8 cellular contexts compared by ENCODE assay signal in genomic region chr15:51828621-51829359, GRCh38. TPM values are rescaled to one million over a fixed set of nuclear protein-coding genes. Genes with fewer than 3 reads are reported as not detected.
DNase-seq lines count a peak whose midpoint lies in the region; ATAC-seq and TF ChIP-seq lines count a peak whose summit lies in the region.

No MANE protein-coding gene starts in this region.

- H3K36me3 ChIP-seq in PC-9 (ENCODE audit: low read depth): no peaks in the 10 kb centered on the region; the same call in 1 of the 2 replicates
- no peaks in the 10 kb centered on the region for H3K36me3 ChIP-seq in trophoblast cell (ENCODE audit: control insufficient read depth in 1 of 2, insufficient read depth in 2 of 2, low read length in 2 of 2)
- H3K36me3 ChIP-seq in brain microvascular endothelial cell (replicated peaks): no peaks in the 10 kb centered on the region

- peak overlapping the region; percentile 77 for H3K27ac Mint-ChIP-seq in endothelial cell (ENCODE audit: unreplicated experiment)

- H2AK5ac ChIP-seq in trophoblast cell (ENCODE audit: low read length): no peak overlapping the region

- H3K79me2 ChIP-seq in PC-9 (ENCODE audit: low read depth): peaks cover 43% of the 10 kb centered on the region
- peaks cover 10% of the 10 kb centered on the region for H3K79me2 ChIP-seq in trophoblast cell (ENCODE audit: control insufficient read depth, insufficient read depth, low read length, poor library complexity)

- intact Hi-C loops in PC-9 (cut with micrococcal nuclease; ENCODE audit: unreplicated experiment): loop anchor here (1.0 kb wide), 4 partner anchors 18 to 79 kb away; no protein-coding TSS in a partner anchor

- peak overlapping the region; percentile 71 for H3K4me3 ChIP-seq in PC-9
- H3K4me3 ChIP-seq in trophoblast cell (ENCODE audit: low read depth, low read length): no peak overlapping the region
- H3K4me3 ChIP-seq in brain microvascular endothelial cell (ENCODE audit: low read depth, low read length): no peak overlapping the region

- H3K9me3 ChIP-seq in PC-9 (ENCODE audit: insufficient read depth, low read depth) (no peaks in the 10 kb centered on the region), trophoblast cell (ENCODE audit: insufficient read depth, low read depth, low read length) (no peaks in the 10 kb centered on the region)

- ATAC-seq in HG03135 (IDR thresholded peaks at IDR 0.05; ENCODE audit: unreplicated experiment): no peak

- no peak overlapping the region for H4K12ac ChIP-seq in trophoblast cell (ENCODE audit: low read depth, low read length)

- DNase-seq in GM13976 (ENCODE audit: low spot score) (peak; percentile 15), PC-9 (peak; percentile 79 to 86), endothelial cell (ENCODE audit: low spot score) (no peak), trophoblast cell (peak; percentile 83 to 96), brain microvascular endothelial cell (no peak), NCI-H146 treated with DMSO at 0.1 percent for 48 hours (lab: John Stamatoyannopoulos, UW; ENCODE audit: unreplicated experiment) (no peak)
- no peak for DNase-seq in activated CD4-positive, CD25-positive, alpha-beta regulatory T cell treated with anti-CD3 and anti-CD28 coated beads, Interleukin-2, amount 50 U/mL, for 72 hours

- H4K8ac ChIP-seq in trophoblast cell (ENCODE audit: low read depth, low read length): no peak overlapping the region

- no CpG with 5 or more reads among the region's 9 CpGs for WGBS in trophoblast cell (ENCODE audit: extremely low coverage, insufficient coverage, insufficient read length)

- H3K14ac ChIP-seq in trophoblast cell (ENCODE audit: low read length): no peak overlapping the region

- no peaks in the 10 kb centered on the region for H3K36me3 Mint-ChIP-seq in endothelial cell (ENCODE audit: low read depth, unreplicated experiment)

- CTCF ChIA-PET in PC-9 (lab: Charles Lee): interaction anchor here (0.6 to 1.6 kb wide), 2 partner anchors 42 to 52 kb away, joined by 4 to 5 read pairs; no protein-coding TSS in a partner anchor

- H2AFZ ChIP-seq in PC-9 (peak overlapping the region; percentile 79), trophoblast cell (ENCODE audit: insufficient read depth, low read length, poor library complexity) (no peak overlapping the region)

- H3K4me1 Mint-ChIP-seq in endothelial cell (ENCODE audit: unreplicated experiment): peaks cover 18% of the 10 kb centered on the region

- H3K4me3 Mint-ChIP-seq in endothelial cell (ENCODE audit: unreplicated experiment): peak overlapping the region; percentile 93

- no peaks in the 10 kb centered on the region for H3K9me3 Mint-ChIP-seq in endothelial cell (ENCODE audit: unreplicated experiment)

- H3K9me2 ChIP-seq in PC-9 (ENCODE audit: insufficient read depth): no peaks in the 10 kb centered on the region

- no peak overlapping the region for H2BK12ac ChIP-seq in trophoblast cell (ENCODE audit: low read length)

- no peak overlapping the region for H4K91ac ChIP-seq in trophoblast cell (ENCODE audit: low read depth, low read length)

- no peak overlapping the region for H3K18ac ChIP-seq in trophoblast cell (ENCODE audit: low read length)

- H3K79me1 ChIP-seq in trophoblast cell (ENCODE audit: low read length): peaks cover 8% of the 10 kb centered on the region

- peaks cover 11% of the 10 kb centered on the region for H4K20me1 ChIP-seq in PC-9 (ENCODE audit: insufficient read depth)

- BruUV-seq in PC-9 (replicated peaks; lab: Mats Ljungman, UMichigan): no TSS peak

- H3K27me3 ChIP-seq in PC-9 (ENCODE audit: insufficient read depth, low read depth) (no peaks in the 10 kb centered on the region), trophoblast cell (ENCODE audit: insufficient read depth, low read length) (no peaks in the 10 kb centered on the region), brain microvascular endothelial cell (replicated peaks) (no peaks in the 10 kb centered on the region)

- POLR2A ChIA-PET in PC-9 (lab: Charles Lee; ENCODE audit: unreplicated experiment): interaction anchor here (0.6 to 1.9 kb wide), 8 partner anchors 18 to 772 kb away, joined by 3 to 23 read pairs (median 6); no protein-coding TSS in a partner anchor

- H3K4me2 ChIP-seq in PC-9 (peak overlapping the region; percentile 95), trophoblast cell (ENCODE audit: low read length) (peak overlapping the region; percentile 21)

- H2BK120ac ChIP-seq in trophoblast cell (ENCODE audit: insufficient read depth, low read length, poor library complexity): no peak overlapping the region

- in situ Hi-C loops in GM13976 (cut with MboI; ENCODE audit: low sequenced_read_pairs, unreplicated experiment) (no loop called here), brain microvascular endothelial cell (cut with HindIII; ENCODE audit: low pct_ligation_motif_present, low sequenced_read_pairs) (no loop called here)

- H3K4me1 ChIP-seq in PC-9 (replicated peaks; ENCODE audit: insufficient read depth): peaks cover 62% of the 10 kb centered on the region
- H3K4me1 ChIP-seq in trophoblast cell (ENCODE audit: control insufficient read depth in 1 of 2, insufficient read depth in 2 of 2, low read length in 2 of 2): peaks cover 0 to 6% of the 10 kb centered on the region in 2 experiments

- peaks cover 15% of the 10 kb centered on the region for H3F3A ChIP-seq in PC-9 (ENCODE audit: insufficient read depth, low read depth)

- H3K27me3 Mint-ChIP-seq in endothelial cell (ENCODE audit: unreplicated experiment): peaks cover 12% of the 10 kb centered on the region

- H2BK5ac ChIP-seq in trophoblast cell (ENCODE audit: low read depth, low read length, poor library complexity): no peak overlapping the region

- no peak overlapping the region for H3K23ac ChIP-seq in trophoblast cell (ENCODE audit: low read length)

- peak overlapping the region; percentile 97 for H3K27ac ChIP-seq in PC-9
- peak overlapping the region; percentile 42 for H3K27ac ChIP-seq in trophoblast cell (ENCODE audit: low read depth, low read length)
- no peak overlapping the region for H3K27ac ChIP-seq in brain microvascular endothelial cell

- TF ChIP-seq CTCF in GM13976 (IDR thresholded peaks at IDR 0.05; ENCODE audit: borderline replicate concordance, control extremely low read depth, extremely low read depth, insufficient read depth, missing control alignments) (no peak), PC-9 (conservative IDR thresholded peaks at IDR 0.05) (no peak), endothelial cell (IDR thresholded peaks at IDR 0.05; ENCODE audit: unreplicated experiment) (no peak), brain microvascular endothelial cell (IDR thresholded peaks at IDR 0.05; ENCODE audit: low read depth, low read length, missing control alignments) (no peak)

- H3K9ac ChIP-seq in trophoblast cell (ENCODE audit: low read length): no peak overlapping the region

- no peak overlapping the region for H3K4ac ChIP-seq in trophoblast cell (ENCODE audit: low read depth, low read length)

RNA-seq across cellular contexts. Expression of gene TMOD3, which starts 0.7 kb away (rescaled TPM):
- total RNA-seq in PC-9 (2021): 94.9 and 125 TPM in 2 replicates
- 51.0 TPM for total RNA-seq in endothelial cell (ENCODE audit: unreplicated experiment)
- 36.0 and 36.1 TPM in 2 replicates for polyA plus RNA-seq in trophoblast cell (2013)

Comparison
In these comparisons a context has a peak if more than half of its experiments do, and no peak if none do; other contexts are left out.
1. DNase-seq: peak in GM13976 (single experiment), PC-9 (2 of 2) and trophoblast cell (2 of 2); none in endothelial cell (single experiment), activated CD4-positive, CD25-positive, alpha-beta regulatory T cell treated with anti-CD3 and anti-CD28 coated beads, Interleukin-2, amount 50 U/mL, for 72 hours (single experiment), brain microvascular endothelial cell (single experiment) and NCI-H146 treated with DMSO at 0.1 percent for 48 hours (single experiment).